In genomic region chr2:226673314-226673723, GRCh38 we compare ENCODE assay signal across 13 cellular contexts.
A peak's percentile ranks its signal among the peaks of the same experiment; 100 is the strongest.
DNase-seq lines count a peak whose midpoint lies in the region; ATAC-seq and TF ChIP-seq lines count a peak whose summit lies in the region.
"Had no signal": no experiment of that assay in that cellular context is flagged by ENCODE, and none has a peak within 500 bp of the region (broad histone marks: within the 10 kb centered on the region; RNA-seq: fewer than 3 reads in every experiment).

No MANE protein-coding gene starts in this region.

- no peaks in the 10 kb centered on the region for H3K36me3 ChIP-seq in Panc1 (ENCODE audit: control insufficient read depth, insufficient read depth, low read length)
- H3K36me3 ChIP-seq in H7 (replicated peaks; ENCODE audit: control insufficient read depth, insufficient read depth, low read length), result no peaks in the 10 kb centered on the region
- H3K36me3 ChIP-seq: HAP-1 had no signal

- TF ChIP-seq CTCF in Panc1 (IDR thresholded peaks at IDR 0.05), result no peak
- no peak for TF ChIP-seq CTCF in GM10266 (IDR thresholded peaks at IDR 0.05; ENCODE audit: control insufficient read depth, insufficient read depth, low read depth, missing control alignments)

- H3K27me3 Mint-ChIP-seq in stimulated activated naive CD8-positive, alpha-beta T cell treated with anti-CD3 and anti-CD28 coated beads, Interleukin-15, amount 100 ng/mL, for 72 hours, result peaks cover 34% of the 10 kb centered on the region

- intact Hi-C loops in Panc1 (cut with micrococcal nuclease; ENCODE audit: unreplicated experiment), result no loop called here

- H3K4me1 Mint-ChIP-seq in stimulated activated naive CD8-positive, alpha-beta T cell treated with anti-CD3 and anti-CD28 coated beads, Interleukin-15, amount 100 ng/mL, for 72 hours, result peaks cover 5% of the 10 kb centered on the region

- POLR2A ChIA-PET in Panc1 (lab: Charles Lee), result no interaction called here

- DNase-seq in ELR (ENCODE audit: low read depth), result peak; percentile 88
- DNase-seq in Panc1 (ENCODE audit: low read depth, low spot score), result no peak
- peak; percentile 79 for DNase-seq in fibroblast of gingiva (ENCODE audit: low read depth)
- peak; percentile 78 for DNase-seq in renal cortical epithelial cell (ENCODE audit: low read depth)
- no peak for DNase-seq in H7
- DNase-seq in activated effector memory CD4-positive, alpha-beta T cell treated with anti-CD3 and anti-CD28 coated beads, Interleukin-2, amount 50 U/mL, for 16 hours, result no peak
- DNase-seq in stimulated activated naive CD8-positive, alpha-beta T cell treated with anti-CD3 and anti-CD28 coated beads, Interleukin-15, amount 100 ng/mL, for 72 hours, result no peak
- DNase-seq in GM10266 (ENCODE audit: extremely low spot score), result no peak
- DNase-seq: KG1; SHP77 treated with DMSO at 0.1 percent for 48 hours; stimulated activated naive B cell treated with anti-CD40 and anti-IgM and Interleukin-4, amounts not matched to agents 10 μg/mL and 1 μg/mL and 100 μg/mL, for 72 hours had no signal

- H3K27ac Mint-ChIP-seq in stimulated activated naive CD8-positive, alpha-beta T cell treated with anti-CD3 and anti-CD28 coated beads, Interleukin-15, amount 100 ng/mL, for 72 hours, result peak overlapping the region in 1 of 2 donors; percentile 73
- H3K27ac Mint-ChIP-seq: stimulated activated naive B cell treated with anti-CD40 and anti-IgM and Interleukin-4, amounts not matched to agents 10 μg/mL and 1 μg/mL and 100 μg/mL, for 72 hours had no signal

- H3K27me3 ChIP-seq in Panc1 (ENCODE audit: control insufficient read depth, insufficient read depth, low read length) (no peaks in the 10 kb centered on the region), H7 (ENCODE audit: control insufficient read depth, insufficient read depth, low read length) (no peaks in the 10 kb centered on the region)

- no TSS peak for BruUV-seq in Panc1 (replicated peaks; lab: Mats Ljungman, UMichigan)

- H3K9me3 ChIP-seq in Panc1 (ENCODE audit: control insufficient read depth, insufficient read depth, low read depth, low read length), result no peaks in the 10 kb centered on the region
- H3K9me3 ChIP-seq: HAP-1 had no signal

- in situ Hi-C loops in Panc1 (cut with HindIII; ENCODE audit: low pct_unique_long_range_greater_than_20kb, low sequenced_read_pairs), result no loop called here

- H3K4me1 ChIP-seq in Panc1 (ENCODE audit: control insufficient read depth, insufficient read depth, low read length), result no peaks in the 10 kb centered on the region
- H3K4me1 ChIP-seq: parathyroid adenoma had no signal

- no peak overlapping the region for H3K4me3 Mint-ChIP-seq in stimulated activated naive CD8-positive, alpha-beta T cell treated with anti-CD3 and anti-CD28 coated beads, Interleukin-15, amount 100 ng/mL, for 72 hours
- H3K4me3 Mint-ChIP-seq: stimulated activated naive B cell treated with anti-CD40 and anti-IgM and Interleukin-4, amounts not matched to agents 10 μg/mL and 1 μg/mL and 100 μg/mL, for 72 hours had no signal

- H3K27ac ChIP-seq in Panc1 (ENCODE audit: low read length), result no peak overlapping the region; the same call in 1 of the 2 replicates
- H3K27ac ChIP-seq: parathyroid adenoma had no signal

- H3K4me3 ChIP-seq in Panc1 (ENCODE audit: low read depth in 2 of 2, low read length in 2 of 2), result no peak overlapping the region
- no peak overlapping the region for H3K4me3 ChIP-seq in H7 (ENCODE audit: insufficient read depth, low read depth, low read length)
- H3K4me3 ChIP-seq: HAP-1 had no signal

- H3K9me3 Mint-ChIP-seq in stimulated activated naive CD8-positive, alpha-beta T cell treated with anti-CD3 and anti-CD28 coated beads, Interleukin-15, amount 100 ng/mL, for 72 hours, result peaks cover 0 to 7% of the 10 kb centered on the region in 2 donors
- H3K9me3 Mint-ChIP-seq: stimulated activated naive B cell treated with anti-CD40 and anti-IgM and Interleukin-4, amounts not matched to agents 10 μg/mL and 1 μg/mL and 100 μg/mL, for 72 hours had no signal

- ATAC-seq in Panc1, result peak; percentile 66
- ATAC-seq in stimulated activated naive CD8-positive, alpha-beta T cell treated with anti-CD3 and anti-CD28 coated beads, Interleukin-15, amount 100 ng/mL, for 72 hours, result no peak
- ATAC-seq: stimulated activated naive B cell treated with anti-CD40 and anti-IgM and Interleukin-4, amounts not matched to agents 10 μg/mL and 1 μg/mL and 100 μg/mL, for 72 hours had no signal

- CTCF ChIA-PET in Panc1 (lab: Charles Lee), result no interaction called here

Comparison
In these comparisons a context has a peak if more than half of its experiments do, and no peak if none do; other contexts are left out.
1. DNase-seq: peak in ELR (single experiment), fibroblast of gingiva (single experiment) and renal cortical epithelial cell (single experiment); none in Panc1 (single experiment), H7 (single experiment), activated effector memory CD4-positive, alpha-beta T cell treated with anti-CD3 and anti-CD28 coated beads, Interleukin-2, amount 50 U/mL, for 16 hours (single experiment), stimulated activated naive CD8-positive, alpha-beta T cell treated with anti-CD3 and anti-CD28 coated beads, Interleukin-15, amount 100 ng/mL, for 72 hours (0 of 2) and GM10266 (single experiment).